21 cellular contexts compared by ENCODE assay signal in genomic region chr20:52201395-52201794, GRCh38. TPM values are rescaled to one million over a fixed set of nuclear protein-coding genes. Genes with fewer than 3 reads are reported as not detected.
DNase-seq lines count a peak whose midpoint lies in the region; ATAC-seq and TF ChIP-seq lines count a peak whose summit lies in the region.
"Had no signal": no experiment of that assay in that cellular context is flagged by ENCODE, and none has a peak within 500 bp of the region (broad histone marks: within the 10 kb centered on the region; RNA-seq: fewer than 3 reads in every experiment).

No MANE protein-coding gene starts in this region.

- no peaks in the 10 kb centered on the region for H3K36me3 ChIP-seq in breast epithelium
- H3K36me3 ChIP-seq: BLaER1 treated with 17β-estradiol and CSF1 and Interleukin-3, amounts not matched to agents 10 nM and 100 nM; prostate gland had no signal

- peaks cover 6% of the 10 kb centered on the region for H3K4me1 Mint-ChIP-seq in MCF 10A (ENCODE audit: insufficient read depth, unreplicated experiment)
- H3K4me1 Mint-ChIP-seq: activated CD4-positive, alpha-beta T cell treated with anti-CD3 and anti-CD28 coated beads, Interleukin-2, amount 10 ng/mL, durations not matched to agents 7 days and 5 days; neural crest cell had no signal

- no peaks in the 10 kb centered on the region for H3K27me3 Mint-ChIP-seq in MCF 10A (ENCODE audit: insufficient read depth, unreplicated experiment)
- H3K27me3 Mint-ChIP-seq: activated CD4-positive, alpha-beta T cell treated with anti-CD3 and anti-CD28 coated beads, Interleukin-2, amount 10 ng/mL, durations not matched to agents 7 days and 5 days had no signal

- TF ChIP-seq CTCF in MCF 10A (IDR thresholded peaks at IDR 0.05; ENCODE audit: unreplicated experiment) (no peak), breast epithelium (IDR thresholded peaks at IDR 0.05) (no peak)

- H3K27me3 ChIP-seq in breast epithelium = no peaks in the 10 kb centered on the region
- H3K27me3 ChIP-seq: BLaER1 treated with 17β-estradiol and CSF1 and Interleukin-3, amounts not matched to agents 10 nM and 100 nM had no signal

- BruUV-seq in MCF 10A (replicated peaks; lab: Mats Ljungman, UMichigan) = no TSS peak

- no peak overlapping the region for H3K27ac ChIP-seq in breast epithelium
- H3K27ac ChIP-seq: BLaER1 treated with 17β-estradiol and CSF1 and Interleukin-3, amounts not matched to agents 10 nM and 100 nM; prostate gland had no signal

- H3K36me3 Mint-ChIP-seq in MCF 10A (ENCODE audit: insufficient read depth, unreplicated experiment) = no peaks in the 10 kb centered on the region

- no peak for ATAC-seq in HG02885 (IDR thresholded peaks at IDR 0.05; ENCODE audit: poor library complexity, unreplicated experiment)
- ATAC-seq: GM23338, left colon had no signal

- TF ChIP-seq POLR2A in breast epithelium (IDR thresholded peaks at IDR 0.05) = no peak

- intact Hi-C loops in MCF 10A (cut with micrococcal nuclease) = no loop called here
- intact Hi-C loops in breast epithelium (cut with DNase I; ENCODE audit: low total_unique reads) = no loop called here

- H3K9me3 ChIP-seq in breast epithelium = no peaks in the 10 kb centered on the region
- H3K9me3 ChIP-seq: prostate gland had no signal

- POLR2A ChIA-PET in MCF 10A (lab: Yijun Ruan, JAX) = interaction anchor here (0.5 to 1.8 kb wide), 2 partner anchors 10 to 51 kb away, joined by 3 to 20 read pairs; partner anchors contain the start of gene ZFP64

- DNase-seq in MCF 10A (ENCODE audit: unreplicated experiment) = peak; percentile 14
- no peak for DNase-seq in breast epithelium (ENCODE audit: low spot score in 2 of 2)
- DNase-seq in NCI-H2107 (lab: John Stamatoyannopoulos, UW) = peak; percentile 89
- DNase-seq in NCI-H774 (lab: John Stamatoyannopoulos, UW) = peak; percentile 70
- DNase-seq in activated T-cell treated with anti-CD3 and anti-CD28 coated beads for 4 hours = no peak
- DNase-seq in GF-D8 (lab: John Stamatoyannopoulos, UW) = no peak
- no peak for DNase-seq in cortex of kidney (lab: John Stamatoyannopoulos, UW)
- DNase-seq: activated CD4-positive, alpha-beta T cell treated with anti-CD3 and anti-CD28 coated beads, Interleukin-2, amount 10 ng/mL, durations not matched to agents 7 days and 5 days; activated CD8-positive, alpha-beta memory T cell treated with anti-CD3 and anti-CD28 coated beads, Interleukin-2, amount 50 U/mL, for 48 hours; activated gamma-delta T cell treated with Interleukin-2 at 50 U/mL for 16 hours; amniotic stem cell; central memory CD4-positive, alpha-beta T cell; effector CD4-positive, alpha-beta T cell; left colon; midbrain; NK-92 treated with Interleukin-12 subunit alpha and Interleukin-12 subunit beta, amount 100 ng/mL, for 24 hours had no signal

- H3K4me3 ChIP-seq in breast epithelium = no peak overlapping the region
- H3K4me3 ChIP-seq: BLaER1 treated with 17β-estradiol and CSF1 and Interleukin-3, amounts not matched to agents 10 nM and 100 nM; GM23338; prostate gland had no signal

- no peaks in the 10 kb centered on the region for H3K9me3 Mint-ChIP-seq in MCF 10A (ENCODE audit: unreplicated experiment)
- H3K9me3 Mint-ChIP-seq: activated CD4-positive, alpha-beta T cell treated with anti-CD3 and anti-CD28 coated beads, Interleukin-2, amount 10 ng/mL, durations not matched to agents 7 days and 5 days; GM23338; neural crest cell had no signal

- no peaks in the 10 kb centered on the region for H3K4me1 ChIP-seq in breast epithelium
- H3K4me1 ChIP-seq: BLaER1 treated with 17β-estradiol and CSF1 and Interleukin-3, amounts not matched to agents 10 nM and 100 nM; prostate gland had no signal

- no peak overlapping the region for H3K4me3 Mint-ChIP-seq in MCF 10A (ENCODE audit: unreplicated experiment)
- H3K4me3 Mint-ChIP-seq: activated CD4-positive, alpha-beta T cell treated with anti-CD3 and anti-CD28 coated beads, Interleukin-2, amount 10 ng/mL, durations not matched to agents 7 days and 5 days; GM23338; neural crest cell had no signal

- peak overlapping the region; percentile 55 for H3K27ac Mint-ChIP-seq in MCF 10A (ENCODE audit: low read depth, unreplicated experiment)
- H3K27ac Mint-ChIP-seq: activated CD4-positive, alpha-beta T cell treated with anti-CD3 and anti-CD28 coated beads, Interleukin-2, amount 10 ng/mL, durations not matched to agents 7 days and 5 days; GM23338 had no signal

- CTCF ChIA-PET in MCF 10A (lab: Yijun Ruan, JAX) = interaction anchor here (0.7 to 1.5 kb wide), 2 partner anchors 9 to 11 kb away, joined by 3 to 8 read pairs; partner anchors contain the start of gene ZFP64

RNA-seq across cellular contexts. Expression of gene ZFP64, which starts 9.8 kb away (rescaled TPM):
- total RNA-seq in MCF 10A (2022) (13.0 and 13.8 TPM in 2 replicates), breast epithelium (10 to 100 TPM in 2 of 3 donors, 1 to 10 TPM in 1; 8.5 to 13.0 (median 11.5) TPM)

Comparison
In these comparisons a context has a peak if more than half of its experiments do, and no peak if none do; other contexts are left out.
1. DNase-seq: peak in MCF 10A (single experiment), NCI-H2107 (single experiment) and NCI-H774 (single experiment); none in breast epithelium (0 of 2), activated T-cell treated with anti-CD3 and anti-CD28 coated beads for 4 hours (single experiment), GF-D8 (single experiment) and cortex of kidney (single experiment).